In the genomic region with DNA sequence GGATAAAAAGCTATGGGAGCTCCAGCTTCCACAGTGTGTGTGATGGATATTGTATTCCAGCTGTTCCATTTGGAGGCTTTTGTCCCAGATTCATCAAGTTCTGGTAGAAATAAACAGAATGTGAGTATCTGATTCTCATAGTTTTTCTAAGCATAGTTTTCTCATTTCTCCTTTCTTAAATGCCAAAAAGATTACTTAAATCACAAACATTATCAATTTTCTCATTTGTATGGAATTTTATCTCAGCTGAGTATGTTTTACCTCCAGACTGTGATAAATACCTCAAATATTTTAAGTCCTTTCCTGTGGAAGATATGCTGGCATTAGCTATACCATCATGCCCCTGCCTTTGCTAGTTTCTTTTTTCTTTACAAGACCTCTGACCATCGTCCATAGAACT, we compare ENCODE assay signal across 26 cellular contexts.
DNase-seq lines count a peak whose midpoint lies in the region; TF ChIP-seq lines count a peak whose summit lies in the region.
"Had no signal": no experiment of that assay in that cellular context is flagged by ENCODE, and none has a peak within 500 bp of the region (broad histone marks: within the 10 kb centered on the region; RNA-seq: fewer than 3 reads in every experiment).

No MANE protein-coding gene starts in this region.

- no peaks in the 10 kb centered on the region for H3K36me3 ChIP-seq in adipocyte (ENCODE audit: control insufficient read depth, insufficient read depth, low read length, severe bottlenecking)
- H3K36me3 ChIP-seq: BE2C, colonic mucosa, neutrophil, stomach, thyroid gland had no signal

- TF ChIP-seq CTCF in 22Rv1 (IDR thresholded peaks at IDR 0.05) (no peak), HL-60 (IDR thresholded peaks at IDR 0.05; ENCODE audit: insufficient read depth, low read length) (no peak), fibroblast of villous mesenchyme (IDR thresholded peaks at IDR 0.05; ENCODE audit: insufficient read depth, low read depth, low read length) (no peak), lower leg skin (IDR thresholded peaks at IDR 0.05) (no peak)

- H3K9me3 ChIP-seq in adipocyte (ENCODE audit: control insufficient read depth, low read length): no peaks in the 10 kb centered on the region
- H3K9me3 ChIP-seq: A549, BE2C, neutrophil, thyroid gland had no signal

- no peak for TF ChIP-seq POLR2A in lower leg skin (IDR thresholded peaks at IDR 0.05)

- no peak for DNase-seq in HL-60 (ENCODE audit: low read depth in 1 of 2, low spot score in 1 of 2)
- peak; percentile 41 for DNase-seq in adipocyte (ENCODE audit: low read depth)
- DNase-seq in fibroblast of villous mesenchyme (ENCODE audit: low read depth): peak; percentile 6
- no peak for DNase-seq in AG08396 (ENCODE audit: low spot score)
- DNase-seq in NCI-H2227 treated with DMSO at 0.1 percent for 48 hours (lab: John Stamatoyannopoulos, UW): no peak
- DNase-seq in lower leg skin (ENCODE audit: low spot score in 2 of 2): no peak
- no peak for DNase-seq in activated CD4-positive, alpha-beta T cell treated with anti-CD3 and anti-CD28 coated beads, Interleukin-2, amount 50 U/mL, for 4 hours
- DNase-seq: activated CD4-positive, alpha-beta T cell treated with anti-CD3 and anti-CD28 coated beads for 4 hours; activated gamma-delta T cell treated with Interleukin-2 at 50 U/mL for 16 hours; activated naive CD8-positive, alpha-beta T cell treated with anti-CD3 and anti-CD28 coated beads, Interleukin-2, amount 50 U/mL, for 24 hours; activated T-cell treated with anti-CD3 and anti-CD28 coated beads, Interleukin-2, amount 50 U/mL, for 24 hours; BE2C; CD8-positive, alpha-beta memory T cell; colonic mucosa; DMS153; effector memory CD8-positive, alpha-beta T cell; GF-D8; hippocampal formation; left colon; NCI-H1105; stomach; thyroid gland had no signal

- H3K4me1 ChIP-seq in adipocyte (ENCODE audit: control insufficient read depth, insufficient read depth, low read length): peaks cover 17% of the 10 kb centered on the region
- H3K4me1 ChIP-seq: A549, BE2C, colonic mucosa, stomach, thyroid gland had no signal

- H3K27ac ChIP-seq in 22Rv1 (peak overlapping the region; percentile 63), HL-60 (replicated peaks) (peak overlapping the region; percentile 72)
- H3K27ac ChIP-seq: A549, colonic mucosa, neutrophil, skin epidermis, stomach, thyroid gland had no signal

- no peak overlapping the region for H3K9ac ChIP-seq in adipocyte (ENCODE audit: low read length)

- intact Hi-C loops in lower leg skin (cut with DNase I; ENCODE audit: low total_unique reads): no loop called here

- H3K27me3 ChIP-seq in HL-60 (ENCODE audit: insufficient read depth, poor library complexity, severe bottlenecking) (no peaks in the 10 kb centered on the region), adipocyte (replicated peaks; ENCODE audit: control insufficient read depth, insufficient read depth, low read length) (no peaks in the 10 kb centered on the region)
- H3K27me3 ChIP-seq: BE2C, colonic mucosa, neutrophil, stomach, thyroid gland had no signal

- WGBS in lower leg skin, 2 donors: 71 to 75% methylated on average over 1 of the region's 1 CpG

- H3K4me3 ChIP-seq in HL-60 (replicated peaks; ENCODE audit: insufficient read depth, low read length) (no peak overlapping the region), adipocyte (ENCODE audit: low read length) (no peak overlapping the region), fibroblast of villous mesenchyme (ENCODE audit: low read depth, low read length) (no peak overlapping the region), lower leg skin (ENCODE audit: low read depth, poor library complexity, severe bottlenecking) (no peak overlapping the region)
- H3K4me3 ChIP-seq: A549, colonic mucosa, skin epidermis, stomach, thyroid gland had no signal

Comparison
In these comparisons a context has a peak if more than half of its experiments do, and no peak if none do; other contexts are left out.
1. DNase-seq: peak in adipocyte (single experiment) and fibroblast of villous mesenchyme (single experiment); none in HL-60 (0 of 2), AG08396 (single experiment), NCI-H2227 treated with DMSO at 0.1 percent for 48 hours (single experiment), lower leg skin (0 of 2) and activated CD4-positive, alpha-beta T cell treated with anti-CD3 and anti-CD28 coated beads, Interleukin-2, amount 50 U/mL, for 4 hours (0 of 2).